1 cellular context compared by ENCODE assay signal in genomic region chr1:32749726-32750224, GRCh38.
TF ChIP-seq lines count a peak whose summit lies in the region.

No MANE protein-coding gene starts in this region.

TF ChIP-seq in IMR-90, 13 proteins besides CTCF, POLR2A, EP300 and RAD21 (continued from another document):
- TF ChIP-seq, protein P1, sequence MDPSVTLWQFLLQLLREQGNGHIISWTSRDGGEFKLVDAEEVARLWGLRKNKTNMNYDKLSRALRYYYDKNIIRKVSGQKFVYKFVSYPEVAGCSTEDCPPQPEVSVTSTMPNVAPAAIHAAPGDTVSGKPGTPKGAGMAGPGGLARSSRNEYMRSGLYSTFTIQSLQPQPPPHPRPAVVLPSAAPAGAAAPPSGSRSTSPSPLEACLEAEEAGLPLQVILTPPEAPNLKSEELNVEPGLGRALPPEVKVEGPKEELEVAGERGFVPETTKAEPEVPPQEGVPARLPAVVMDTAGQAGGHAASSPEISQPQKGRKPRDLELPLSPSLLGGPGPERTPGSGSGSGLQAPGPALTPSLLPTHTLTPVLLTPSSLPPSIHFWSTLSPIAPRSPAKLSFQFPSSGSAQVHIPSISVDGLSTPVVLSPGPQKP (IDR thresholded peaks at IDR 0.05; ENCODE audit: borderline replicate concordance, low read depth, low read length): no peak
- TF ChIP-seq MXI1 (IDR thresholded peaks at IDR 0.05; ENCODE audit: borderline replicate concordance, low read depth, low read length) (no peak), RFX5 (IDR thresholded peaks at IDR 0.05; ENCODE audit: low read depth, low read length) (no peak)
